2 cellular contexts compared by ENCODE assay signal in genomic region chrX:24427747-24428019, GRCh38.
TF ChIP-seq lines count a peak whose summit lies in the region.

No MANE protein-coding gene starts in this region.

TF ChIP-seq in endothelial cell of umbilical vein, 7 proteins besides CTCF, POLR2A, EP300 and RAD21 (continued from another document):
- TF ChIP-seq EZH2 (IDR thresholded peaks at IDR 0.05; ENCODE audit: borderline replicate concordance, low read depth, low read length, severe bottlenecking) (no peak), MAX (IDR thresholded peaks at IDR 0.05; ENCODE audit: insufficient read depth, insufficient read length) (no peak), JUN (IDR thresholded peaks at IDR 0.05; ENCODE audit: borderline replicate concordance, insufficient read depth, insufficient read length, low read depth) (no peak)

TF ChIP-seq in liver, 16 proteins besides CTCF, POLR2A, EP300 and RAD21 (continued from another document):
- no peak for TF ChIP-seq ZBTB33 (IDR thresholded peaks at IDR 0.05)
TF ChIP-seq in liver: peak in this region for 0.
